ENCODE assay signal across 16 cellular contexts in genomic region chr18:38751897-38752296, GRCh38.
DNase-seq lines count a peak whose midpoint lies in the region; ATAC-seq and TF ChIP-seq lines count a peak whose summit lies in the region.
"Had no signal": no experiment of that assay in that cellular context is flagged by ENCODE, and none has a peak within 500 bp of the region (broad histone marks: within the 10 kb centered on the region; RNA-seq: fewer than 3 reads in every experiment).

No MANE protein-coding gene starts in this region.

- DNase-seq in GM12865 (ENCODE audit: low read depth) (peak; percentile 52), NCI-H2227 (lab: John Stamatoyannopoulos, UW; ENCODE audit: unreplicated experiment) (peak; percentile 64), esophagus squamous epithelium (lab: John Stamatoyannopoulos, UW) (no peak), putamen (ENCODE audit: low spot score) (peak; percentile 73), left cardiac atrium (no peak), ovary (no peak)
- DNase-seq: activated naive CD8-positive, alpha-beta T cell treated with anti-CD3 and anti-CD28 coated beads, Interleukin-2, amount 10 ng/mL, durations not matched to agents 7 days and 5 days; dermis blood vessel endothelial cell; foreskin fibroblast; left colon; NCI-H2029 treated with DMSO at 0.1 percent for 48 hours; Peyer's patch; stimulated activated naive CD8-positive, alpha-beta T cell treated with anti-CD3 and anti-CD28 coated beads, Interleukin-15, Interleukin-2, amounts not matched to agents 100 U/mL and 50 U/mL, for 24 hours; T-helper 17 cell had no signal

- peaks cover 0 to 36% (median 7%) of the 10 kb centered on the region in 3 donors for H3K4me1 ChIP-seq in esophagus squamous epithelium
- no peaks in the 10 kb centered on the region for H3K4me1 ChIP-seq in ovary (ENCODE audit: insufficient read depth)
- H3K4me1 ChIP-seq: Peyer's patch had no signal

- H3K36me3 ChIP-seq in esophagus squamous epithelium (no peaks in the 10 kb centered on the region), ovary (no peaks in the 10 kb centered on the region)
- H3K36me3 ChIP-seq: Peyer's patch had no signal

- TF ChIP-seq POLR2A in esophagus squamous epithelium (IDR thresholded peaks at IDR 0.05) (no peak), ovary (IDR thresholded peaks at IDR 0.05) (no peak)

- no peaks in the 10 kb centered on the region for H3K9me3 ChIP-seq in esophagus squamous epithelium
- no peaks in the 10 kb centered on the region for H3K9me3 ChIP-seq in ovary
- H3K9me3 ChIP-seq: Peyer's patch had no signal

- no peak for ATAC-seq in GM21381 (IDR thresholded peaks at IDR 0.05; ENCODE audit: unreplicated experiment)
- no peak for ATAC-seq in left cardiac atrium
- no peak for ATAC-seq in GM19324 (IDR thresholded peaks at IDR 0.05; ENCODE audit: low FRiP score, unreplicated experiment)
- ATAC-seq: left colon; stimulated activated naive CD8-positive, alpha-beta T cell treated with anti-CD3 and anti-CD28 coated beads, Interleukin-15, Interleukin-2, amounts not matched to agents 100 U/mL and 50 U/mL, for 24 hours; T-helper 17 cell had no signal

- TF ChIP-seq CTCF in GM12865 (IDR thresholded peaks at IDR 0.05; ENCODE audit: insufficient read depth, low read depth, low read length, missing control alignments), result no peak
- no peak for TF ChIP-seq CTCF in esophagus squamous epithelium (IDR thresholded peaks at IDR 0.05)
- TF ChIP-seq CTCF in ovary (IDR thresholded peaks at IDR 0.05), result no peak

- H3K4me3 ChIP-seq in GM12865 (ENCODE audit: low read depth, low read length) (no peak overlapping the region), esophagus squamous epithelium (no peak overlapping the region), ovary (no peak overlapping the region)
- H3K4me3 ChIP-seq: Peyer's patch had no signal

- intact Hi-C loops in esophagus squamous epithelium (cut with DNase I) (no loop called here), left cardiac atrium (cut with DNase I) (no loop called here), ovary (cut with DNase I) (loop anchor here in 1 of 4 donors (10.0 kb wide), 1 partner anchor 53 kb away; no protein-coding TSS in a partner anchor)

- no peaks in the 10 kb centered on the region for H3K27me3 ChIP-seq in esophagus squamous epithelium
- no peaks in the 10 kb centered on the region for H3K27me3 ChIP-seq in ovary
- H3K27me3 ChIP-seq: Peyer's patch had no signal

- 14 to 18% methylated on average over 8 of the region's 8 CpGs for WGBS in esophagus squamous epithelium, 2 donors
- 17 to 28% (median 22%) methylated on average over 8 of the region's 8 CpGs for WGBS in ovary, 3 donors

- H3K27ac ChIP-seq in esophagus squamous epithelium (peak overlapping the region in 3 of 4 donors; percentile 36 to 71 (median 67)), ovary (no peak overlapping the region)
- H3K27ac ChIP-seq: Peyer's patch had no signal

- TF ChIP-seq EP300 in ovary (IDR thresholded peaks at IDR 0.05), result no peak

Comparison
In these comparisons a context has a peak if more than half of its experiments do, and no peak if none do; other contexts are left out.
1. DNase-seq: peak in GM12865 (single experiment), NCI-H2227 (single experiment) and putamen (single experiment); none in esophagus squamous epithelium (single experiment), left cardiac atrium (single experiment) and ovary (0 of 5).
2. H3K27ac ChIP-seq: peak in esophagus squamous epithelium (3 of 4); none in ovary (0 of 2).